8 cellular contexts compared by ENCODE assay signal in the genomic region with DNA sequence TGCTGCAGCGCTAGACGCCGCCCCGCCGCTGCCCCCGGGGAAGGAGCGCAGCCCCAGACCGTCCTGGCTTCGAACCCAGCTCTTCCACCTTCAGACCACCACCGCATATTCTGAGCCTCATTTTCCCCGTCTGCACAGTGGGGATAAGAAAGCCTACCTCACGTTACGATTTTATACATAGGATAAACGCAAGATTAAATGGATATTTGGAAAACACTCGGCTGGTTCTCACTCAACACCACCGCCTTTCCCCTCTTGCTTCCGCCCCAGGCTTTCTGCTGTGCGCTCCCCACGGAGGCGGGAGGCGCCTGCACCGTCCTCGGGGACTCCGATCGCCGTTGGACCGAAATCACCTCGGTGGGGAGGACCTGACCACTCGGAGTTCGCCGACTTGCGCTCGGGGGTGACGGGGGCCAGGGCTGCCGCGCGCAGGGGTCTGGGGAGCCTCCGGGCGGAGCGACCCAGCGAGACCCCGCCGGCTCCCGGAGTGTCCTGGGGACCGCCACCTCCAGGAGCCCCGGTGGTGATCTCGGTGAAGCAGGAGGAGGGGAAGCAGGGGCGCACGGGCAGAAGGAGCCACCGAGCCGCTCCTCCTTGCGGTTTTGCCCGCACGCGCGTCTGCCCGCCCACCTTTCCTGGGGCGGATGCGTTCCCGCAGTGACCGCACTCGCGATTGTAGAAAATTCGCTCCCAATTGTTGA. TPM values are rescaled to one million over a fixed set of nuclear protein-coding genes. Genes with fewer than 3 reads are reported as not detected.
A peak's percentile ranks its signal among the peaks of the same experiment; 100 is the strongest.
DNase-seq lines count a peak whose midpoint lies in the region; ATAC-seq and TF ChIP-seq lines count a peak whose summit lies in the region.

No MANE protein-coding gene starts in this region.

- H3K9me3 Mint-ChIP-seq in H9 = no peaks in the 10 kb centered on the region
- H3K9me3 Mint-ChIP-seq in activated T-helper 2 cell treated with anti-CD3 and anti-CD28 coated beads, Interferon-gamma antibody, Interleukin-2, Interleukin-4, amounts not matched to agents 10 μg/mL and 5 μg/mL and 100 μg/mL, durations not matched to agents 14 hours and 24 hours and 36 hours = no peaks in the 10 kb centered on the region

- H3K27me3 Mint-ChIP-seq in H9 (ENCODE audit: low read depth) = peaks cover 36% of the 10 kb centered on the region
- no peaks in the 10 kb centered on the region for H3K27me3 Mint-ChIP-seq in activated T-helper 2 cell treated with anti-CD3 and anti-CD28 coated beads, Interferon-gamma antibody, Interleukin-2, Interleukin-4, amounts not matched to agents 10 μg/mL and 5 μg/mL and 100 μg/mL, durations not matched to agents 14 hours and 24 hours and 36 hours (ENCODE audit: low read depth)

- H3K27me3 ChIP-seq in H9 (ENCODE audit: insufficient read depth, low read length) = peaks cover 3% of the 10 kb centered on the region; the same call in 1 of the 2 replicates
- H3K27me3 ChIP-seq in NT2/D1 (ENCODE audit: insufficient read depth, insufficient read length) = peaks cover 20% of the 10 kb centered on the region
- H3K27me3 ChIP-seq in foreskin keratinocyte = no peaks in the 10 kb centered on the region
- no peaks in the 10 kb centered on the region for H3K27me3 ChIP-seq in parathyroid adenoma (ENCODE audit: control insufficient read depth, insufficient read depth, low read length)

- H4K91ac ChIP-seq in H9 (ENCODE audit: insufficient read length, low read depth, low read length) = no peak overlapping the region

- H3K36me3 ChIP-seq in NT2/D1 (ENCODE audit: insufficient read depth, insufficient read length, low read length) (peaks cover 5% of the 10 kb centered on the region), parathyroid adenoma (ENCODE audit: control insufficient read depth, insufficient read depth, low read length) (no peaks in the 10 kb centered on the region)

- peak overlapping the region; percentile 79 to 89 for H3K4me3 Mint-ChIP-seq in H9
- H3K4me3 Mint-ChIP-seq in activated T-helper 2 cell treated with anti-CD3 and anti-CD28 coated beads, Interferon-gamma antibody, Interleukin-2, Interleukin-4, amounts not matched to agents 10 μg/mL and 5 μg/mL and 100 μg/mL, durations not matched to agents 14 hours and 24 hours and 36 hours (ENCODE audit: low read depth) = peak overlapping the region; percentile 92

- H3K36me3 Mint-ChIP-seq in H9 (ENCODE audit: insufficient read depth in 1 of 3, low read depth in 3 of 3) = no peaks in the 10 kb centered on the region; a peak in 1 of 7 replicates
- peaks cover 6% of the 10 kb centered on the region for H3K36me3 Mint-ChIP-seq in activated T-helper 2 cell treated with anti-CD3 and anti-CD28 coated beads, Interferon-gamma antibody, Interleukin-2, Interleukin-4, amounts not matched to agents 10 μg/mL and 5 μg/mL and 100 μg/mL, durations not matched to agents 14 hours and 24 hours and 36 hours (ENCODE audit: low read depth)

- intact Hi-C loops in activated T-helper 2 cell treated with anti-CD3 and anti-CD28 coated beads, Interferon-gamma antibody, Interleukin-2, Interleukin-4, amounts not matched to agents 10 μg/mL and 5 μg/mL and 100 μg/mL, durations not matched to agents 14 hours and 24 hours and 36 hours (cut with micrococcal nuclease) = loop anchor here (2.0 to 10.0 kb wide), 3 partner anchors 98 to 226 kb away; no protein-coding TSS in a partner anchor

- H2BK20ac ChIP-seq in H9 (ENCODE audit: low read depth, low read length, poor library complexity, severe bottlenecking) = no peak overlapping the region

- H2AFZ ChIP-seq in H9 (ENCODE audit: low read length) (no peak overlapping the region), parathyroid adenoma (peak overlapping the region; percentile 59)

- no peak overlapping the region for H3T11ph ChIP-seq in H9 (ENCODE audit: low read length)

- no peak overlapping the region for H3K4ac ChIP-seq in H9 (ENCODE audit: low read depth, low read length)

- no peaks in the 10 kb centered on the region for H3K9me3 ChIP-seq in H9 (ENCODE audit: control insufficient read depth, low read depth, low read length)
- H3K9me3 ChIP-seq in NT2/D1 (ENCODE audit: insufficient read depth, low read length) = no peaks in the 10 kb centered on the region
- H3K9me3 ChIP-seq in parathyroid adenoma (ENCODE audit: control insufficient read depth, low read length) = no peaks in the 10 kb centered on the region

- peak; percentile 74 for DNase-seq in GM03348 (ENCODE audit: low spot score)
- DNase-seq in H9 = no peak
- DNase-seq in NT2/D1 (ENCODE audit: low read depth, low spot score) = no peak
- peak; percentile 65 for DNase-seq in activated T-helper 2 cell treated with anti-CD3 and anti-CD28 coated beads, Interferon-gamma antibody, Interleukin-2, Interleukin-4, amounts not matched to agents 10 μg/mL and 5 μg/mL and 100 μg/mL, durations not matched to agents 14 hours and 24 hours and 36 hours (ENCODE audit: low spot score)
- DNase-seq in foreskin keratinocyte = peak in 1 of 2 donors; percentile 39
- DNase-seq in NCI-H2107 (lab: John Stamatoyannopoulos, UW) = no peak

- no peak overlapping the region for H4K5ac ChIP-seq in H9 (ENCODE audit: insufficient read length, low read depth, low read length)

- peak overlapping the region; percentile 9 for H3K18ac ChIP-seq in H9 (ENCODE audit: insufficient read length, low read depth, low read length)

- H3K79me2 ChIP-seq in H9 (ENCODE audit: insufficient read depth, low read length) = no peaks in the 10 kb centered on the region
- no peaks in the 10 kb centered on the region for H3K79me2 ChIP-seq in parathyroid adenoma

- H3K4me2 ChIP-seq in H9 (ENCODE audit: insufficient read depth, insufficient read length, low read length) = peak overlapping the region; percentile 81
- H3K4me2 ChIP-seq in parathyroid adenoma (ENCODE audit: low read length) = peak overlapping the region; percentile 97

- no peak overlapping the region for H3K27ac ChIP-seq in H9 (ENCODE audit: insufficient read length, low read depth, low read length)
- peak overlapping the region; percentile 20 for H3K27ac ChIP-seq in foreskin keratinocyte
- H3K27ac ChIP-seq in parathyroid adenoma = no peak overlapping the region

- WGBS in H9 (ENCODE audit: extremely low coverage, insufficient read length, low lambda C conversion rate) = no CpG with 5 or more reads among the region's 64 CpGs

- no peak overlapping the region for H2BK15ac ChIP-seq in H9 (ENCODE audit: low read depth, low read length)

- H4K8ac ChIP-seq in H9 (replicated peaks; ENCODE audit: insufficient read length, low read depth, low read length) = no peak overlapping the region

- no peaks in the 10 kb centered on the region for H3K4me1 ChIP-seq in H9 (ENCODE audit: insufficient read depth, low read length)
- peaks cover 8% of the 10 kb centered on the region for H3K4me1 ChIP-seq in NT2/D1 (ENCODE audit: insufficient read depth, insufficient read length)
- no peaks in the 10 kb centered on the region for H3K4me1 ChIP-seq in foreskin keratinocyte
- no peaks in the 10 kb centered on the region for H3K4me1 ChIP-seq in parathyroid adenoma

- no peak overlapping the region for H2AK5ac ChIP-seq in H9 (ENCODE audit: insufficient read length, low read length)

- ATAC-seq in foreskin keratinocyte (peak; percentile 13), HG03342 (IDR thresholded peaks at IDR 0.05; ENCODE audit: unreplicated experiment) (no peak)

- peak overlapping the region; percentile 27; the same call in 1 of the 2 replicates for H3K14ac ChIP-seq in H9 (ENCODE audit: insufficient read depth, low read length)

- no peak overlapping the region for H2BK12ac ChIP-seq in H9 (ENCODE audit: insufficient read length, low read depth, low read length)

- no peaks in the 10 kb centered on the region for H3K79me1 ChIP-seq in H9 (ENCODE audit: insufficient read depth, low read depth, low read length, poor library complexity, severe bottlenecking)

- H3K4me1 Mint-ChIP-seq in H9 = peaks cover 13 to 32% of the 10 kb centered on the region in 2 experiments
- peaks cover 42% of the 10 kb centered on the region for H3K4me1 Mint-ChIP-seq in activated T-helper 2 cell treated with anti-CD3 and anti-CD28 coated beads, Interferon-gamma antibody, Interleukin-2, Interleukin-4, amounts not matched to agents 10 μg/mL and 5 μg/mL and 100 μg/mL, durations not matched to agents 14 hours and 24 hours and 36 hours (ENCODE audit: low read depth)

- H3K4me3 ChIP-seq in NT2/D1 (ENCODE audit: insufficient read length, low read depth) = peak overlapping the region; percentile 68
- peak overlapping the region; percentile 76 for H3K4me3 ChIP-seq in parathyroid adenoma (ENCODE audit: low read depth, low read length)

- H4K20me1 ChIP-seq in H9 (ENCODE audit: control insufficient read depth, insufficient read depth, insufficient read length) = no peaks in the 10 kb centered on the region

- peak overlapping the region in 2 of 3 experiments; percentile 62 to 64; a peak in 2 of 7 replicates for H3K27ac Mint-ChIP-seq in H9
- H3K27ac Mint-ChIP-seq in activated T-helper 2 cell treated with anti-CD3 and anti-CD28 coated beads, Interferon-gamma antibody, Interleukin-2, Interleukin-4, amounts not matched to agents 10 μg/mL and 5 μg/mL and 100 μg/mL, durations not matched to agents 14 hours and 24 hours and 36 hours = peak overlapping the region; percentile 93

- no peak overlapping the region for H2BK120ac ChIP-seq in H9 (ENCODE audit: low read depth, low read length, poor library complexity, severe bottlenecking)

- H3K56ac ChIP-seq in H9 (ENCODE audit: insufficient read length, low read depth, low read length) = no peak overlapping the region

- H3K23ac ChIP-seq in H9 (ENCODE audit: insufficient read length, low read depth, low read length) = no peak overlapping the region

- H3K9ac ChIP-seq in H9 (ENCODE audit: extremely low read depth, insufficient read length, low read length) (peak overlapping the region; percentile 23), NT2/D1 (ENCODE audit: insufficient read length, low read depth) (peak overlapping the region; percentile 90), parathyroid adenoma (no peak overlapping the region)

- H2BK5ac ChIP-seq in H9 (ENCODE audit: insufficient read length, low read length) = no peak overlapping the region

- H3K23me2 ChIP-seq in H9 (ENCODE audit: insufficient read length, low read depth, low read length, poor library complexity, severe bottlenecking) = peaks cover 11% of the 10 kb centered on the region

- TF ChIP-seq CTCF in H9 (conservative IDR thresholded peaks at IDR 0.05) (no peak), foreskin keratinocyte (conservative IDR thresholded peaks at IDR 0.05) (peak; percentile 0), parathyroid adenoma (IDR thresholded peaks at IDR 0.05) (no peak)

RNA-seq across cellular contexts. Expression of gene FBXL22, which starts 4.0 kb away (rescaled TPM):
- total RNA-seq in H9 (2021) (0.48 and 0.52 TPM in 2 replicates), foreskin keratinocyte (0.03 and 0.21 TPM in 2 replicates)
- total RNA-seq in activated T-helper 2 cell treated with anti-CD3 and anti-CD28 coated beads, Interferon-gamma antibody, Interleukin-2, Interleukin-4, amounts not matched to agents 10 μg/mL and 5 μg/mL and 100 μg/mL, durations not matched to agents 14 hours and 24 hours and 36 hours = 0.71 and 0.78 TPM in 2 replicates
- polyA plus RNA-seq in foreskin keratinocyte = 0.07 and 0.13 TPM in 2 replicates

Comparison
In these comparisons a context has a peak if more than half of its experiments do, and no peak if none do; other contexts are left out.
1. DNase-seq: peak in GM03348 (single experiment) and activated T-helper 2 cell treated with anti-CD3 and anti-CD28 coated beads, Interferon-gamma antibody, Interleukin-2, Interleukin-4, amounts not matched to agents 10 μg/mL and 5 μg/mL and 100 μg/mL, durations not matched to agents 14 hours and 24 hours and 36 hours (single experiment); none in H9 (single experiment), NT2/D1 (single experiment) and NCI-H2107 (single experiment).